In the genomic region with DNA sequence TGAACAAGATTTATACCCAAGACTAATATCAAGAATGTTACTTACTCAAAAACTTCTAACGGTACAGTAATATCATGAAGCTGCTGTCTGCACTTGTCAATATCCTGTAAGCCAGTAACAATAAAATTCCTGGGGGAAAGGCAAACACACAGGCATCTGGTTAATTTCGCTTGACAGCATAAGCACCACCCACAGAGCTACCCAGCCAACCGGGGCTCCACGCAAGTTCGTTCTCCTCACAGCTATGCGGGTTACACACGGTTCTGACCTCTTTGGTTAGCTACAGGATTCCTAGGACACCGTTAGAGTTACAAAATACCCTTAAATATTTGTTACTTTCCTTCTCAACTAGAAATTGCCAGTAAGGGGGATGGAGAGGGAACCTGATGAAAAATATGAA, we compare ENCODE assay signal across 8 cellular contexts. TPM values are rescaled to one million over a fixed set of nuclear protein-coding genes. Genes with fewer than 3 reads are reported as not detected.
DNase-seq lines count a peak whose midpoint lies in the region; ATAC-seq, FAIRE-seq and TF ChIP-seq lines count a peak whose summit lies in the region.

No MANE protein-coding gene starts in this region.

- H3K9me3 ChIP-seq in heart left ventricle: no peaks in the 10 kb centered on the region
- no peaks in the 10 kb centered on the region for H3K9me3 ChIP-seq in GM12878 (replicated peaks; ENCODE audit: control insufficient read depth, insufficient read depth, low read length)
- no peaks in the 10 kb centered on the region for H3K9me3 ChIP-seq in mesenchymal stem cell (ENCODE audit: control insufficient read depth, low read length)
- H3K9me3 ChIP-seq in upper lobe of right lung: no peaks in the 10 kb centered on the region

- no TSS peak for BruUV-seq in GM12878 (replicated peaks; lab: Mats Ljungman, UMichigan)

- DNase-seq in heart left ventricle (no peak), Right ventricle myocardium superior (no peak), GM12878 (ENCODE audit: low read depth, low spot score) (no peak), mesenchymal stem cell (peak; percentile 53), upper lobe of right lung (no peak), EL (no peak)

- intact Hi-C loops in heart left ventricle (cut with DNase I) (loop anchor here in 8 of 10 donors (5.0 to 10.0 kb wide), 14 partner anchors 55 to 955 kb away; partner anchors contain the start of genes UBE2QL1 (in 3 of the 8), TENT4A (in 2 of the 8), ICE1 (in 1 of the 8) and NSUN2 (in 1 of the 8)), Right ventricle myocardium superior (cut with DNase I) (loop anchor here (10.0 kb wide), 1 partner anchor 882 kb away; no protein-coding TSS in a partner anchor), GM12878 (cut with micrococcal nuclease; ENCODE audit: unreplicated experiment) (loop anchor here (5.0 to 10.0 kb wide), 4 partner anchors 105 to 625 kb away; partner anchors contain the start of gene TENT4A), upper lobe of right lung (cut with DNase I) (no loop called here)

- no peak overlapping the region for H2BK5ac ChIP-seq in mesenchymal stem cell (ENCODE audit: low read depth, low read length, poor library complexity, severe bottlenecking)

- no peak overlapping the region for H2BK15ac ChIP-seq in mesenchymal stem cell (ENCODE audit: low read depth, poor library complexity, severe bottlenecking)

- RAD21 ChIA-PET in GM12878 (lab: Charles Lee; ENCODE audit: unreplicated experiment): interaction anchor here (0.6 to 1.5 kb wide), 3 partner anchors 107 to 197 kb away, joined by 3 read pairs; no protein-coding TSS in a partner anchor

- 46 to 54% (median 49%) methylated on average over 8 of the region's 8 CpGs for WGBS in heart left ventricle, 4 donors
- WGBS in GM12878 (ENCODE audit: insufficient coverage, insufficient replicate concordance, low lambda C conversion rate, missing lambda C conversion rate): 8% methylated on average over 8 of the region's 8 CpGs
- WGBS in mesenchymal stem cell: 74% methylated on average over 6 of the region's 8 CpGs

- no peak overlapping the region for H2BK12ac ChIP-seq in mesenchymal stem cell (ENCODE audit: low read length in 2 of 2)

- H3K27me3 ChIP-seq in heart left ventricle (peaks cover 0 to 3% (median 0%) of the 10 kb centered on the region in 9 donors), GM12878 (replicated peaks in 1 of 2; ENCODE audit: control insufficient read depth in 2 of 2, insufficient read depth in 2 of 2, low read length in 1 of 2) (no peaks in the 10 kb centered on the region), mesenchymal stem cell (ENCODE audit: control insufficient read depth in 1 of 2, insufficient read depth in 1 of 2, low read length in 2 of 2) (no peaks in the 10 kb centered on the region), upper lobe of right lung (no peaks in the 10 kb centered on the region)

- H3K14ac ChIP-seq in mesenchymal stem cell (ENCODE audit: low read length in 2 of 2): no peak overlapping the region

- TF ChIP-seq POLR2A in heart left ventricle (IDR thresholded peaks at IDR 0.05): no peak
- no peak for TF ChIP-seq POLR2A in GM12878 (IDR thresholded peaks at IDR 0.05; ENCODE audit: low read depth, low read length)

- H3K4me3 ChIP-seq in heart left ventricle (peak overlapping the region in 11 of 12 donors; percentile 64 to 99 (median 98)), GM12878 (peak overlapping the region; percentile 99), mesenchymal stem cell (ENCODE audit: insufficient read depth in 1 of 2, low read depth in 1 of 2, low read length in 2 of 2) (peak overlapping the region in 1 of 2 experiments; percentile 100), upper lobe of right lung (peak overlapping the region; percentile 96)

- POLR2A ChIA-PET in GM12878 (lab: Charles Lee): no interaction called here

- no peak overlapping the region for H3K18ac ChIP-seq in mesenchymal stem cell (ENCODE audit: low read depth in 1 of 2, low read length in 2 of 2)

- no peak overlapping the region for H3K4ac ChIP-seq in mesenchymal stem cell (ENCODE audit: low read depth in 1 of 2, low read length in 2 of 2)

- H4K20me1 ChIP-seq in GM12878 (ENCODE audit: control insufficient read depth, insufficient read depth): 0 out of 2 replicates have a peak, but pooled peaks cover 3% of the 10 kb centered on the region

- H3K79me1 ChIP-seq in mesenchymal stem cell (replicated peaks; ENCODE audit: low read length, poor library complexity, severe bottlenecking): peaks cover 23% of the 10 kb centered on the region

- H3K4me1 ChIP-seq in heart left ventricle (peaks cover 0 to 27% (median 16%) of the 10 kb centered on the region in 12 donors), GM12878 (ENCODE audit: control insufficient read depth, insufficient read depth, low read length) (no peaks in the 10 kb centered on the region), mesenchymal stem cell (ENCODE audit: control insufficient read depth, insufficient read depth, low read depth, low read length) (peaks cover 8% of the 10 kb centered on the region), upper lobe of right lung (peaks cover 14% of the 10 kb centered on the region)

- H2AFZ ChIP-seq in GM12878 (ENCODE audit: control insufficient read depth, low read depth, low read length) (no peak overlapping the region), mesenchymal stem cell (ENCODE audit: low read depth, low read length) (no peak overlapping the region)

- no peak overlapping the region for H4K91ac ChIP-seq in mesenchymal stem cell (ENCODE audit: low read length)

- H3K36me3 ChIP-seq in heart left ventricle (peaks cover 0 to 52% (median 48%) of the 10 kb centered on the region in 9 donors), GM12878 (ENCODE audit: control insufficient read depth in 2 of 2, insufficient read depth in 2 of 2, low read length in 1 of 2) (peaks cover 14 to 39% of the 10 kb centered on the region in 2 experiments), mesenchymal stem cell (ENCODE audit: control insufficient read depth in 1 of 2, insufficient read depth in 2 of 2, low read depth in 1 of 2, low read length in 2 of 2) (peaks cover 30 to 50% of the 10 kb centered on the region in 2 experiments), upper lobe of right lung (peaks cover 48% of the 10 kb centered on the region)

- peaks cover 32% of the 10 kb centered on the region for H3K79me2 ChIP-seq in GM12878 (ENCODE audit: control insufficient read depth, insufficient read depth, low read length)

- H3K27ac ChIP-seq in heart left ventricle (peak overlapping the region in 5 of 12 donors; percentile 81 to 94 (median 92)), GM12878 (ENCODE audit: control insufficient read depth, insufficient read depth) (peak overlapping the region; percentile 82), mesenchymal stem cell (ENCODE audit: low read length, poor library complexity, severe bottlenecking) (no peak overlapping the region), upper lobe of right lung (no peak overlapping the region)

- no peak overlapping the region for H2AK5ac ChIP-seq in mesenchymal stem cell (ENCODE audit: low read length, severe bottlenecking)

- no peak overlapping the region for H4K8ac ChIP-seq in mesenchymal stem cell (ENCODE audit: low read length)

- H3K4me2 ChIP-seq in GM12878 (ENCODE audit: control insufficient read depth, insufficient read depth) (peak overlapping the region; percentile 86), mesenchymal stem cell (ENCODE audit: low read length, poor library complexity, severe bottlenecking) (peak overlapping the region; percentile 74)

- CTCF ChIA-PET in GM12878 (lab: Yijun Ruan, JAX): interaction anchor here (0.6 to 1.7 kb wide), 2 partner anchors 9 to 210 kb away, joined by 3 to 6 read pairs; no protein-coding TSS in a partner anchor

- no peak for TF ChIP-seq RAD21 in GM12878 (IDR thresholded peaks at IDR 0.05; ENCODE audit: insufficient read depth, low read depth, low read length)

- no peak for FAIRE-seq in GM12878 (lab: Jason Lieb, UNC)

- TF ChIP-seq CTCF in heart left ventricle (IDR thresholded peaks at IDR 0.05): no peak
- no peak for TF ChIP-seq CTCF in GM12878 (IDR thresholded peaks at IDR 0.05 in 2 of 3, conservative IDR thresholded peaks at IDR 0.05 in 1 of 3; ENCODE audit: control insufficient read depth in 2 of 3, extremely low read depth in 1 of 3, insufficient read depth in 1 of 3, low read depth in 3 of 3, low read length in 3 of 3)
- no peak for TF ChIP-seq CTCF in upper lobe of right lung (IDR thresholded peaks at IDR 0.05)

- no peak overlapping the region for H3K23ac ChIP-seq in mesenchymal stem cell (ENCODE audit: low read length in 2 of 2)

- H2BK120ac ChIP-seq in mesenchymal stem cell (ENCODE audit: low read depth, low read length): no peak overlapping the region

- ATAC-seq in heart left ventricle (no peak), Right ventricle myocardium superior (ENCODE audit: poor library complexity) (no peak), GM12878 (no peak), upper lobe of right lung (no peak), GM21447 (IDR thresholded peaks at IDR 0.05; ENCODE audit: unreplicated experiment) (no peak), HG02852 (IDR thresholded peaks at IDR 0.05; ENCODE audit: unreplicated experiment) (no peak)

- SMC1A ChIA-PET in GM12878 (lab: Charles Lee; ENCODE audit: uncharacterized antibody, unreplicated experiment): interaction anchor here (1.0 to 2.2 kb wide), 7 partner anchors 19 to 351 kb away, joined by 3 to 5 read pairs (median 3); no protein-coding TSS in a partner anchor

- no peak for TF ChIP-seq EP300 in GM12878 (IDR thresholded peaks at IDR 0.05; ENCODE audit: borderline replicate concordance in 1 of 2, control insufficient read depth in 1 of 2, low read depth in 2 of 2, low read length in 2 of 2)

- in situ Hi-C loops in GM12878 (cut with MboI): loop anchor here (10.0 kb wide), 1 partner anchor 358 kb away; no protein-coding TSS in a partner anchor

- peak overlapping the region; percentile 82 for H3K9ac ChIP-seq in GM12878 (ENCODE audit: control insufficient read depth, insufficient read depth, low read length)
- H3K9ac ChIP-seq in mesenchymal stem cell (ENCODE audit: low read length): peak overlapping the region; percentile 99

RNA-seq across cellular contexts. Expression of gene MED10, which starts 1.2 kb away (rescaled TPM):
- 10 to 100 TPM; 13.2 to 30.7 (median 23.1) TPM for total RNA-seq in heart left ventricle
- polyA plus RNA-seq in heart left ventricle: 10 to 100 TPM; 23.9 to 51.9 TPM
- 30.9 TPM for total RNA-seq in Right ventricle myocardium superior
- 59.0 and 62.7 TPM in 2 replicates for total RNA-seq in GM12878 (2013; cell fraction: nucleolus; rRNA removed)
- 20.3 and 28.6 TPM in 2 replicates for total RNA-seq in GM12878 (2014; rRNA removed)
- 19.4 and 21.2 TPM in 2 replicates for total RNA-seq in GM12878 (2014; rRNA removed; fragmentation: Illumina TruSeq; extraction: Trizol)
- 39.5 and 42.6 TPM in 2 replicates for total RNA-seq in GM12878 (2021)
- 49.6 TPM for polyA plus RNA-seq in GM12878 (2011; ENCODE audit: low read depth)
- polyA plus RNA-seq in GM12878 (2011; rRNA removed): 56.0 and 60.3 TPM in 2 replicates
- 55.7 and 56.7 TPM in 2 replicates for polyA plus RNA-seq in GM12878 (2011; cell fraction: cytosol; rRNA removed)
- polyA plus RNA-seq in GM12878 (2011; cell fraction: nucleus; rRNA removed): 59.3 and 75.4 TPM in 2 replicates
- 54.8 and 68.7 TPM in 2 replicates for polyA plus RNA-seq in GM12878 (2012)
- 36.4 and 43.7 TPM in 2 replicates for polyA plus RNA-seq in GM12878 (2014; fragmentation: Illumina TruSeq; extraction: Trizol)
- polyA plus RNA-seq in GM12878 (2014; fragmentation: Nextera tagmentation; extraction: Ambion mirVana): 10 to 100 TPM; 37.1 to 49.5 TPM
- polyA plus RNA-seq in GM12878 (2014; rRNA removed): 53.1 and 54.8 TPM in 2 replicates
- 100 to 1,000 TPM; 103 to 111 TPM for polyA plus RNA-seq in GM12878 (2016; fragmentation: Nextera tagmentation; extraction: Ambion mirVana)
- polyA minus RNA-seq in GM12878 (2011; rRNA and poly(A)+ RNA removed): 19.0 and 19.3 TPM in 2 replicates
- 8.3 and 14.7 TPM in 2 replicates for polyA minus RNA-seq in GM12878 (2011; cell fraction: cytosol; rRNA and poly(A)+ RNA removed)
- 54.4 and 77.1 TPM in 2 replicates for polyA minus RNA-seq in GM12878 (2011; cell fraction: nucleus; rRNA and poly(A)+ RNA removed)
- 47.4 TPM for polyA plus RNA-seq in mesenchymal stem cell (2013, experiment 1 of 2)
- polyA plus RNA-seq in mesenchymal stem cell (2013, experiment 2 of 2): 56.7 TPM
- total RNA-seq in upper lobe of right lung: 31.8 TPM
